ENCODE assay signal across 10 cellular contexts in the genomic region with DNA sequence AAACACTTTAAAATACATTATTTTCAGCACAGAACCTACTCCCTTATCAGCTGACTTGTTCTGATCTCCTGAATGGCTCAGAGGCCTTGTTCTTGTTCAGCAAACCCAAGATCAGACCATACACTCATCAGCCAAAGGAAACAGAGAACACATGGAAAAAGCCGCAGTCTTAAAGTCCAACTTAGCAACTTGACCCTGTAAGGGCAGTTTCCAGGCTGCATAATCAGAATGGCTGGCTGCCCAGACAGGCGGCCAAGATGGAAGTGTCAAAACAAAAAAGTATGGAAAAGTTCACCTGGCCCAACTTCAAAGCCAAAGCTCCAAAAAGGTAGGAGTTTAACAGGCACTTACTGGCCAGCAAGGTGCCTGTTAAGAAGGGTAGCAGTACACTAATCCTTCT. TPM values are rescaled to one million over a fixed set of nuclear protein-coding genes. Genes with fewer than 3 reads are reported as not detected.
DNase-seq lines count a peak whose midpoint lies in the region; ATAC-seq, FAIRE-seq and TF ChIP-seq lines count a peak whose summit lies in the region.
"Had no signal": no experiment of that assay in that cellular context is flagged by ENCODE, and none has a peak within 500 bp of the region (broad histone marks: within the 10 kb centered on the region; RNA-seq: fewer than 3 reads in every experiment).

No MANE protein-coding gene starts in this region.

- peaks cover 32 to 50% (median 37%) of the 10 kb centered on the region in 10 experiments for H3K4me1 ChIP-seq in BLaER1 treated with 17β-estradiol and CSF1 and Interleukin-3, amounts not matched to agents 10 nM and 100 nM
- peaks cover 40% of the 10 kb centered on the region for H3K4me1 ChIP-seq in astrocyte (ENCODE audit: insufficient read depth, low read length)
- peaks cover 9 to 55% (median 44%) of the 10 kb centered on the region in 9 donors for H3K4me1 ChIP-seq in heart right ventricle
- peaks cover 39 to 42% (median 41%) of the 10 kb centered on the region in 3 donors for H3K4me1 ChIP-seq in pancreas
- H3K4me1 ChIP-seq in foreskin keratinocyte, result peaks cover 15% of the 10 kb centered on the region

- H3K9ac ChIP-seq in BLaER1 treated with 17β-estradiol and CSF1 and Interleukin-3, amounts not matched to agents 10 nM and 100 nM, result no peak overlapping the region
- H3K9ac ChIP-seq in astrocyte (ENCODE audit: low read length), result no peak overlapping the region

- no peak overlapping the region for H3K4me3 ChIP-seq in BLaER1 treated with 17β-estradiol and CSF1 and Interleukin-3, amounts not matched to agents 10 nM and 100 nM
- no peak overlapping the region for H3K4me3 ChIP-seq in astrocyte (ENCODE audit: insufficient read depth, low read depth, low read length)
- H3K4me3 ChIP-seq in heart right ventricle, result no peak overlapping the region
- no peak overlapping the region for H3K4me3 ChIP-seq in pancreas

- TF ChIP-seq CTCF in astrocyte (IDR thresholded peaks at IDR 0.05; ENCODE audit: insufficient read depth, low read depth, low read length) (no peak), heart right ventricle (IDR thresholded peaks at IDR 0.05) (no peak), pancreas (IDR thresholded peaks at IDR 0.05) (no peak), foreskin keratinocyte (conservative IDR thresholded peaks at IDR 0.05) (no peak)

- no peak overlapping the region for H3K27ac ChIP-seq in BLaER1 treated with 17β-estradiol and CSF1 and Interleukin-3, amounts not matched to agents 10 nM and 100 nM
- H3K27ac ChIP-seq in astrocyte (ENCODE audit: low read depth, low read length) (peak overlapping the region; percentile 21), heart right ventricle (peak overlapping the region in 9 of 10 donors; percentile 38 to 75 (median 68)), pancreas (peak overlapping the region in 2 of 4 donors; percentile 72 to 81), foreskin keratinocyte (no peak overlapping the region)

- H3K4me2 ChIP-seq in BLaER1 treated with 17β-estradiol and CSF1 and Interleukin-3, amounts not matched to agents 10 nM and 100 nM, result peak overlapping the region in 10 of 11 experiments; percentile 1 to 78 (median 64); a peak in 11 of 22 replicates
- peak overlapping the region; percentile 40 for H3K4me2 ChIP-seq in astrocyte (ENCODE audit: low read length)

- H3K9me3 ChIP-seq in BLaER1 treated with 17β-estradiol and CSF1 and Interleukin-3, amounts not matched to agents 10 nM and 100 nM (replicated peaks in 1 of 11), result no peaks in the 10 kb centered on the region
- no peaks in the 10 kb centered on the region for H3K9me3 ChIP-seq in astrocyte (ENCODE audit: insufficient read depth, low read depth, low read length)
- no peaks in the 10 kb centered on the region for H3K9me3 ChIP-seq in heart right ventricle
- no peaks in the 10 kb centered on the region for H3K9me3 ChIP-seq in pancreas
- H3K9me3 ChIP-seq: BE2C had no signal

- H3K27me3 ChIP-seq in BLaER1 treated with 17β-estradiol and CSF1 and Interleukin-3, amounts not matched to agents 10 nM and 100 nM, result no peaks in the 10 kb centered on the region
- H3K27me3 ChIP-seq in astrocyte (ENCODE audit: insufficient read depth, low read length), result no peaks in the 10 kb centered on the region
- no peaks in the 10 kb centered on the region for H3K27me3 ChIP-seq in heart right ventricle
- H3K27me3 ChIP-seq in pancreas, result no peaks in the 10 kb centered on the region
- no peaks in the 10 kb centered on the region for H3K27me3 ChIP-seq in foreskin keratinocyte
- H3K27me3 ChIP-seq: BE2C had no signal

- no peak overlapping the region for H2AFZ ChIP-seq in astrocyte (ENCODE audit: low read depth, low read length)

- WGBS in heart right ventricle, 2 donors, result 3 to 10% methylated on average over 2 of the region's 2 CpGs
- 11 to 12% methylated on average over 2 of the region's 2 CpGs for WGBS in pancreas, 2 donors

- H3K4me1 Mint-ChIP-seq in astrocyte (ENCODE audit: low read depth, unreplicated experiment), result peaks cover 27% of the 10 kb centered on the region
- peaks cover 4% of the 10 kb centered on the region for H3K4me1 Mint-ChIP-seq in activated CD8-positive, alpha-beta memory T cell treated with anti-CD3 and anti-CD28 coated beads, Interleukin-2, amount 10 ng/mL, durations not matched to agents 7 days and 5 days

- H3K9me3 Mint-ChIP-seq in astrocyte (ENCODE audit: unreplicated experiment), result no peaks in the 10 kb centered on the region
- H3K9me3 Mint-ChIP-seq in activated CD8-positive, alpha-beta memory T cell treated with anti-CD3 and anti-CD28 coated beads, Interleukin-2, amount 10 ng/mL, durations not matched to agents 7 days and 5 days (ENCODE audit: low read depth), result no peaks in the 10 kb centered on the region
- H3K9me3 Mint-ChIP-seq: WTC11 had no signal

- H3K27me3 Mint-ChIP-seq in astrocyte (ENCODE audit: low read depth, unreplicated experiment), result no peaks in the 10 kb centered on the region
- no peaks in the 10 kb centered on the region for H3K27me3 Mint-ChIP-seq in activated CD8-positive, alpha-beta memory T cell treated with anti-CD3 and anti-CD28 coated beads, Interleukin-2, amount 10 ng/mL, durations not matched to agents 7 days and 5 days

- H3K36me3 ChIP-seq in BLaER1 treated with 17β-estradiol and CSF1 and Interleukin-3, amounts not matched to agents 10 nM and 100 nM, result peaks cover 0 to 3% (median 0%) of the 10 kb centered on the region in 11 experiments; a peak in 3 of 22 replicates
- H3K36me3 ChIP-seq in astrocyte (ENCODE audit: insufficient read depth, low read length) (no peaks in the 10 kb centered on the region), heart right ventricle (no peaks in the 10 kb centered on the region), pancreas (no peaks in the 10 kb centered on the region)
- H3K36me3 ChIP-seq: BE2C had no signal

- no peak overlapping the region for H3K4me3 Mint-ChIP-seq in astrocyte (ENCODE audit: unreplicated experiment)
- no peak overlapping the region for H3K4me3 Mint-ChIP-seq in activated CD8-positive, alpha-beta memory T cell treated with anti-CD3 and anti-CD28 coated beads, Interleukin-2, amount 10 ng/mL, durations not matched to agents 7 days and 5 days
- H3K4me3 Mint-ChIP-seq: WTC11 had no signal

- peaks cover 25% of the 10 kb centered on the region for H3K79me2 ChIP-seq in astrocyte (ENCODE audit: insufficient read depth, low read length)

- H3K36me3 Mint-ChIP-seq in astrocyte (ENCODE audit: low read depth, unreplicated experiment), result no peaks in the 10 kb centered on the region
- no peaks in the 10 kb centered on the region for H3K36me3 Mint-ChIP-seq in activated CD8-positive, alpha-beta memory T cell treated with anti-CD3 and anti-CD28 coated beads, Interleukin-2, amount 10 ng/mL, durations not matched to agents 7 days and 5 days
- H3K36me3 Mint-ChIP-seq: WTC11 had no signal

- no peak overlapping the region for H3K27ac Mint-ChIP-seq in astrocyte (ENCODE audit: unreplicated experiment)
- no peak overlapping the region for H3K27ac Mint-ChIP-seq in activated CD8-positive, alpha-beta memory T cell treated with anti-CD3 and anti-CD28 coated beads, Interleukin-2, amount 10 ng/mL, durations not matched to agents 7 days and 5 days
- H3K27ac Mint-ChIP-seq: WTC11 had no signal

- intact Hi-C loops in heart right ventricle (cut with DNase I), result loop anchor here in 3 of 10 donors (5.0 kb wide), 3 partner anchors 35 to 55 kb away; a partner anchor contains a TSS
- intact Hi-C loops in pancreas (cut with DNase I), result no loop called here

- CTCF ChIA-PET in activated CD8-positive, alpha-beta memory T cell treated with anti-CD3 and anti-CD28 coated beads, Interleukin-2, amount 10 ng/mL, durations not matched to agents 7 days and 5 days (lab: Charles Lee), result interaction anchor here (1.0 kb wide), 1 partner anchor 351 kb away, joined by 3 read pairs; no protein-coding TSS in a partner anchor

- ATAC-seq in heart right ventricle (peak; percentile 57 to 90 (median 74)), pancreas (peak; percentile 89 to 92 (median 91)), foreskin keratinocyte (no peak), GM18907 (IDR thresholded peaks at IDR 0.05; ENCODE audit: unreplicated experiment) (no peak)
- no peak for ATAC-seq in activated CD8-positive, alpha-beta memory T cell treated with anti-CD3 and anti-CD28 coated beads, Interleukin-2, amount 10 ng/mL, durations not matched to agents 7 days and 5 days
- ATAC-seq: WTC11 had no signal

- FAIRE-seq in astrocyte (lab: Jason Lieb, UNC) (no peak), pancreas (lab: Jason Lieb, UNC) (no peak)

- peaks cover 0 to 57% (median 20%) of the 10 kb centered on the region in 11 experiments; a peak in 14 of 22 replicates for H4K20me1 ChIP-seq in BLaER1 treated with 17β-estradiol and CSF1 and Interleukin-3, amounts not matched to agents 10 nM and 100 nM
- peaks cover 36% of the 10 kb centered on the region for H4K20me1 ChIP-seq in astrocyte (ENCODE audit: insufficient read depth, low read length)

- DNase-seq in astrocyte (ENCODE audit: low read depth) (peak; percentile 92), heart right ventricle (peak; percentile 56 to 67), pancreas (peak; percentile 67 to 87 (median 82)), NCI-H526 (lab: John Stamatoyannopoulos, UW) (no peak), foreskin keratinocyte (no peak)
- no peak for DNase-seq in activated CD8-positive, alpha-beta memory T cell treated with anti-CD3 and anti-CD28 coated beads, Interleukin-2, amount 10 ng/mL, durations not matched to agents 7 days and 5 days
- DNase-seq: BE2C had no signal

RNA-seq across cellular contexts. Expression of a gene that starts 56.3 kb away (rescaled TPM):
- total RNA-seq in astrocyte (41.6 and 57.6 TPM in 2 replicates), heart right ventricle (10 to 100 TPM; 26.7 to 68.1 (median 43.4) TPM), pancreas (10 to 100 TPM; 38.6 to 68.2 (median 54.6) TPM), foreskin keratinocyte (32.1 and 37.9 TPM in 2 replicates)
- polyA plus RNA-seq in heart right ventricle (10 to 100 TPM; 74.3 to 94.7 TPM), pancreas (100 to 1,000 TPM in 1 of 2 donors, 10 to 100 TPM in 1; 54.8 to 119 TPM), foreskin keratinocyte (47.9 and 55.3 TPM in 2 replicates)
- 10 to 100 TPM; 23.9 to 24.5 TPM for total RNA-seq in activated CD8-positive, alpha-beta memory T cell treated with anti-CD3 and anti-CD28 coated beads, Interleukin-2, amount 10 ng/mL, durations not matched to agents 7 days and 5 days

Comparison
In these comparisons a context has a peak if more than half of its experiments do, and no peak if none do; other contexts are left out.
1. H3K27ac ChIP-seq: peak in astrocyte (single experiment) and heart right ventricle (9 of 10); none in BLaER1 treated with 17β-estradiol and CSF1 and Interleukin-3, amounts not matched to agents 10 nM and 100 nM (0 of 11) and foreskin keratinocyte (single experiment).
2. DNase-seq: peak in astrocyte (single experiment), heart right ventricle (2 of 2) and pancreas (6 of 6); none in NCI-H526 (0 of 2), foreskin keratinocyte (0 of 2) and activated CD8-positive, alpha-beta memory T cell treated with anti-CD3 and anti-CD28 coated beads, Interleukin-2, amount 10 ng/mL, durations not matched to agents 7 days and 5 days (single experiment).
3. ATAC-seq: peak in heart right ventricle (8 of 8) and pancreas (4 of 4); none in foreskin keratinocyte (single experiment), GM18907 (single experiment) and activated CD8-positive, alpha-beta memory T cell treated with anti-CD3 and anti-CD28 coated beads, Interleukin-2, amount 10 ng/mL, durations not matched to agents 7 days and 5 days (single experiment).